8 cellular contexts compared by ENCODE assay signal in genomic region chr17:78174870-78175642, GRCh38. TPM values are rescaled to one million over a fixed set of nuclear protein-coding genes. Genes with fewer than 3 reads are reported as not detected.
DNase-seq lines count a peak whose midpoint lies in the region; ATAC-seq and TF ChIP-seq lines count a peak whose summit lies in the region.

No MANE protein-coding gene starts in this region.

- H3K9me3 ChIP-seq in duodenal mucosa (ENCODE audit: control insufficient read depth in 1 of 2, low read length in 2 of 2) (no peaks in the 10 kb centered on the region), osteoblast (ENCODE audit: low read depth, low read length) (no peaks in the 10 kb centered on the region)

- H3K9ac ChIP-seq in duodenal mucosa (ENCODE audit: low read depth in 1 of 2, low read length in 2 of 2), result peak overlapping the region; percentile 21 to 74

- H3K27me3 ChIP-seq in duodenal mucosa (ENCODE audit: control insufficient read depth in 1 of 2, insufficient read depth in 2 of 2, low read length in 2 of 2) (no peaks in the 10 kb centered on the region), osteoblast (ENCODE audit: insufficient read depth, low read length) (no peaks in the 10 kb centered on the region)

- ATAC-seq in HG03159 (IDR thresholded peaks at IDR 0.05; ENCODE audit: unreplicated experiment), result no peak

- H2AFZ ChIP-seq in osteoblast (ENCODE audit: low read length), result no peak overlapping the region

- no peak overlapping the region for H3K4me2 ChIP-seq in osteoblast (ENCODE audit: insufficient read depth, low read length)

- peak; percentile 84 for DNase-seq in DMS 273 treated with DMSO at 0.1 percent for 48 hours (lab: John Stamatoyannopoulos, UW)
- peak; percentile 59 for DNase-seq in NCI-H2171 treated with DMSO at 0.1 percent for 48 hours (lab: John Stamatoyannopoulos, UW)
- peak; percentile 69 for DNase-seq in osteoblast (ENCODE audit: insufficient read length, low spot score, missing footprints)
- no peak for DNase-seq in foreskin fibroblast
- DNase-seq in COR-L47 (lab: John Stamatoyannopoulos, UW), result no peak
- DNase-seq in activated effector memory CD4-positive, alpha-beta T cell treated with Interleukin-2 at 50 U/mL for 16 hours, result no peak

- peaks cover 5% of the 10 kb centered on the region for H4K20me1 ChIP-seq in osteoblast (ENCODE audit: insufficient read depth, low read length)

- H3K27ac ChIP-seq in duodenal mucosa (ENCODE audit: low read depth, low read length) (peak overlapping the region; percentile 89), osteoblast (ENCODE audit: low read depth, low read length) (no peak overlapping the region)

- H3K4me3 ChIP-seq in duodenal mucosa (ENCODE audit: low read depth in 1 of 2, low read length in 2 of 2) (peak overlapping the region; percentile 43 to 53), osteoblast (ENCODE audit: insufficient read depth, low read length) (no peak overlapping the region), foreskin fibroblast (ENCODE audit: low read depth in 1 of 2, low read length in 2 of 2) (no peak overlapping the region)

- TF ChIP-seq CTCF in osteoblast (IDR thresholded peaks at IDR 0.05; ENCODE audit: extremely low read depth, low read depth, low read length) (no peak), foreskin fibroblast (IDR thresholded peaks at IDR 0.05; ENCODE audit: low read depth, low read length) (no peak)

- peaks cover 0 to 14% of the 10 kb centered on the region in 2 donors for H3K36me3 ChIP-seq in duodenal mucosa (ENCODE audit: control insufficient read depth in 1 of 2, insufficient read depth in 2 of 2, low read length in 2 of 2)
- H3K36me3 ChIP-seq in osteoblast (ENCODE audit: insufficient read depth, low read length), result peaks cover 12% of the 10 kb centered on the region

- peaks cover 64 to 65% of the 10 kb centered on the region in 2 donors for H3K4me1 ChIP-seq in duodenal mucosa (ENCODE audit: control insufficient read depth in 1 of 2, insufficient read depth in 2 of 2, low read length in 2 of 2)
- no peaks in the 10 kb centered on the region for H3K4me1 ChIP-seq in osteoblast (ENCODE audit: insufficient read depth, low read length)

- no peaks in the 10 kb centered on the region for H3K79me2 ChIP-seq in osteoblast (ENCODE audit: insufficient read depth, low read length)

RNA-seq across cellular contexts. Expression of gene SYNGR2, which starts 6.7 kb away (rescaled TPM):
- 1.5 and 3.3 TPM in 2 replicates for total RNA-seq in osteoblast

RNA-seq across cellular contexts. Expression of gene TK1, which starts 11.8 kb away (rescaled TPM):
- total RNA-seq in osteoblast, result 17.7 and 23.9 TPM in 2 replicates

RNA-seq across cellular contexts. Expression of gene AFMID, which starts 12.1 kb away (rescaled TPM):
- total RNA-seq in osteoblast, result 20.0 and 23.2 TPM in 2 replicates

RNA-seq across cellular contexts. Expression of gene C17orf99, which starts 28.9 kb away (rescaled TPM):
- total RNA-seq in osteoblast, result not detected in 2 replicates

RNA-seq across cellular contexts. Expression of gene BIRC5, which starts 39.0 kb away (rescaled TPM):
- 8.0 and 11.5 TPM in 2 replicates for total RNA-seq in osteoblast

Comparison
In these comparisons a context has a peak if more than half of its experiments do, and no peak if none do; other contexts are left out.
1. DNase-seq: peak in DMS 273 treated with DMSO at 0.1 percent for 48 hours (single experiment), NCI-H2171 treated with DMSO at 0.1 percent for 48 hours (single experiment) and osteoblast (single experiment); none in foreskin fibroblast (0 of 2), COR-L47 (single experiment) and activated effector memory CD4-positive, alpha-beta T cell treated with Interleukin-2 at 50 U/mL for 16 hours (single experiment).
2. H3K4me3 ChIP-seq: peak in duodenal mucosa (2 of 2); none in osteoblast (single experiment) and foreskin fibroblast (0 of 2).